Comparison of ENCODE assay signal across 1 cellular context in the genomic region with DNA sequence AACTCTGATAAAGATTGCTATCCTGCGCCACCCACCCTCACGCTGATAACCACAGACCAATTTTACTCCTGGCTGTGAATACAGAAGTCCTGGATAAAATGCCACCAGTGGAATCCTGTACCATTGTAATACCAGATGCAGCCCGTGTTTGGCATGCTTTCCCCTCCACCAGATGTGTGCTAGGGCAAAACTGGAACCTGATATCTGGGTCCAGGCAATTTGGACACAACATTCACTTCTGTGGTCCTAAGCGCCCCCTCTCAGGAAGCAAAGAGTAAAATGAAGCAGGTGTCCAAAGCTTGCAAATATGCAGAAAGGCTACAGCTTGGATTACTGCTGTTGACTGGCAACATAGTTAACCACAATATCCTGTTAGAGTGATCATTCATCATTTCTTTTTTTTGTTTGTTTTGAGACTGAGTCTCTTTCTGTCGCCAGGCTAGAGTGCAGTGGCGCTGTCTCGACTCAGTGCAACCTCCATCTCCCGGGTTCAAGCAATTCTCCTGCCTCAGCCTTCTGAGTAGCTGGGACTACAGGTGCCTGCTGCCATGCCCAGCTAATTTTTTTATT.
TF ChIP-seq lines count a peak whose summit lies in the region.

No MANE protein-coding gene starts in this region.

TF ChIP-seq in SK-N-SH treated with all-trans-retinoic acid at 6 μM for 48 hours, 23 proteins besides CTCF, POLR2A, EP300 and RAD21 (continued from another document):
- TF ChIP-seq, protein P1, sequence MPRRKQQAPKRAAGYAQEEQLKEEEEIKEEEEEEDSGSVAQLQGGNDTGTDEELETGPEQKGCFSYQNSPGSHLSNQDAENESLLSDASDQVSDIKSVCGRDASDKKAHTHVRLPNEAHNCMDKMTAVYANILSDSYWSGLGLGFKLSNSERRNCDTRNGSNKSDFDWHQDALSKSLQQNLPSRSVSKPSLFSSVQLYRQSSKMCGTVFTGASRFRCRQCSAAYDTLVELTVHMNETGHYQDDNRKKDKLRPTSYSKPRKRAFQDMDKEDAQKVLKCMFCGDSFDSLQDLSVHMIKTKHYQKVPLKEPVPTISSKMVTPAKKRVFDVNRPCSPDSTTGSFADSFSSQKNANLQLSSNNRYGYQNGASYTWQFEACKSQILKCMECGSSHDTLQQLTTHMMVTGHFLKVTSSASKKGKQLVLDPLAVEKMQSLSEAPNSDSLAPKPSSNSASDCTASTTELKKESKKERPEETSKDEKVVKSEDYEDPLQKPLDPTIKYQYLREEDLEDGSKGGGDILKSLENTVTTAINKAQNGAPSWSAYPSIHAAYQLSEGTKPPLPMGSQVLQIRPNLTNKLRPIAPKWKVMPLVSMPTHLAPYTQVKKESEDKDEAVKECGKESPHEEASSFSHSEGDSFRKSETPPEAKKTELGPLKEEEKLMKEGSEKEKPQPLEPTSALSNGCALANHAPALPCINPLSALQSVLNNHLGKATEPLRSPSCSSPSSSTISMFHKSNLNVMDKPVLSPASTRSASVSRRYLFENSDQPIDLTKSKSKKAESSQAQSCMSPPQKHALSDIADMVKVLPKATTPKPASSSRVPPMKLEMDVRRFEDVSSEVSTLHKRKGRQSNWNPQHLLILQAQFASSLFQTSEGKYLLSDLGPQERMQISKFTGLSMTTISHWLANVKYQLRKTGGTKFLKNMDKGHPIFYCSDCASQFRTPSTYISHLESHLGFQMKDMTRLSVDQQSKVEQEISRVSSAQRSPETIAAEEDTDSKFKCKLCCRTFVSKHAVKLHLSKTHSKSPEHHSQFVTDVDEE (CRISPR knock-in tag; IDR thresholded peaks at IDR 0.05), result no peak
- no peak for TF ChIP-seq ZFP3 (CRISPR knock-in tag; IDR thresholded peaks at IDR 0.05)
- no peak for TF ChIP-seq CSRNP3 (CRISPR knock-in tag; IDR thresholded peaks at IDR 0.05)
- no peak for TF ChIP-seq SNAI2 (CRISPR knock-in tag; IDR thresholded peaks at IDR 0.05)
- TF ChIP-seq, protein P2, sequence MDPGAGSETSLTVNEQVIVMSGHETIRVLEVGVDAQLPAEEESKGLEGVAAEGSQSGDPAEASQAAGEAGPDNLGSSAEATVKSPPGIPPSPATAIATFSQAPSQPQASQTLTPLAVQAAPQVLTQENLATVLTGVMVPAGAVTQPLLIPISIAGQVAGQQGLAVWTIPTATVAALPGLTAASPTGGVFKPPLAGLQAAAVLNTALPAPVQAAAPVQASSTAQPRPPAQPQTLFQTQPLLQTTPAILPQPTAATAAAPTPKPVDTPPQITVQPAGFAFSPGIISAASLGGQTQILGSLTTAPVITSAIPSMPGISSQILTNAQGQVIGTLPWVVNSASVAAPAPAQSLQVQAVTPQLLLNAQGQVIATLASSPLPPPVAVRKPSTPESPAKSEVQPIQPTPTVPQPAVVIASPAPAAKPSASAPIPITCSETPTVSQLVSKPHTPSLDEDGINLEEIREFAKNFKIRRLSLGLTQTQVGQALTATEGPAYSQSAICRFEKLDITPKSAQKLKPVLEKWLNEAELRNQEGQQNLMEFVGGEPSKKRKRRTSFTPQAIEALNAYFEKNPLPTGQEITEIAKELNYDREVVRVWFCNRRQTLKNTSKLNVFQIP (CRISPR knock-in tag; IDR thresholded peaks at IDR 0.05; ENCODE audit: borderline replicate concordance, low read depth), result no peak
TF ChIP-seq in SK-N-SH treated with all-trans-retinoic acid at 6 μM for 48 hours: peak in this region for 0.
